ENCODE assay signal across 8 cellular contexts in genomic region chr5:80182802-80183645, GRCh38.
DNase-seq lines count a peak whose midpoint lies in the region; ATAC-seq and TF ChIP-seq lines count a peak whose summit lies in the region.

No MANE protein-coding gene starts in this region.

- intact Hi-C loops in right lobe of liver (cut with DNase I): no loop called here

- H3K27ac ChIP-seq in right lobe of liver: peak overlapping the region in 2 of 3 donors; percentile 46 to 75

- no peaks in the 10 kb centered on the region for H3K9me3 ChIP-seq in right lobe of liver

- H3K4me1 ChIP-seq in right lobe of liver: peaks cover 0 to 65% (median 19%) of the 10 kb centered on the region in 4 donors

- CTCF ChIA-PET in GM10248 (lab: Yijun Ruan, JAX): interaction anchor here (1.2 to 1.5 kb wide), 3 partner anchors 12 to 99 kb away, joined by 3 to 4 read pairs (median 3); no protein-coding TSS in a partner anchor

- no peaks in the 10 kb centered on the region for H3K27me3 ChIP-seq in right lobe of liver

- H3K4me3 Mint-ChIP-seq in activated T-helper 17 cell treated with anti-CD3 and anti-CD28 coated beads, Interleukin-2, amount 50 U/mL, for 72 hours: peak overlapping the region; percentile 97

- no peaks in the 10 kb centered on the region for H3K9me3 Mint-ChIP-seq in activated T-helper 17 cell treated with anti-CD3 and anti-CD28 coated beads, Interleukin-2, amount 50 U/mL, for 72 hours

- peak; percentile 33 for DNase-seq in stimulated activated CD4-positive, alpha-beta T cell treated with anti-CD3 and anti-CD28 coated beads, Interleukin-1b, Interleukin-23, amount 100 ng/mL, for 48 hours
- no peak for DNase-seq in stimulated activated CD4-positive, alpha-beta T cell treated with anti-CD3 and anti-CD28 coated beads, Interleukin-4, amount 100 ng/mL, for 1 hour
- DNase-seq in right lobe of liver (no peak), GM10248 (ENCODE audit: extremely low spot score) (no peak), mesenteric fat pad (ENCODE audit: low spot score) (no peak)

- H3K36me3 ChIP-seq in right lobe of liver: peaks cover 0 to 3% (median 0%) of the 10 kb centered on the region in 4 donors

- no peak for TF ChIP-seq POLR2A in right lobe of liver (IDR thresholded peaks at IDR 0.05)

- peaks cover 90% of the 10 kb centered on the region for H3K36me3 Mint-ChIP-seq in activated T-helper 17 cell treated with anti-CD3 and anti-CD28 coated beads, Interleukin-2, amount 50 U/mL, for 72 hours (ENCODE audit: low read depth)

- POLR2A ChIA-PET in GM10248 (lab: Yijun Ruan, JAX): no interaction called here

- peak; percentile 37 for ATAC-seq in activated T-helper 17 cell treated with anti-CD3 and anti-CD28 coated beads, Interleukin-2, amount 50 U/mL, for 72 hours (replicated peaks)
- ATAC-seq in right lobe of liver (no peak), GM21528 (IDR thresholded peaks at IDR 0.05; ENCODE audit: low FRiP score, unreplicated experiment) (no peak), GM21576 (IDR thresholded peaks at IDR 0.05; ENCODE audit: unreplicated experiment) (no peak)

- TF ChIP-seq CTCF in right lobe of liver (IDR thresholded peaks at IDR 0.05) (no peak), GM10248 (IDR thresholded peaks at IDR 0.05; ENCODE audit: control extremely low read depth, extremely low read depth, low read depth, missing control alignments) (no peak)

- H3K27me3 Mint-ChIP-seq in activated T-helper 17 cell treated with anti-CD3 and anti-CD28 coated beads, Interleukin-2, amount 50 U/mL, for 72 hours: no peaks in the 10 kb centered on the region

- no peak overlapping the region for H3K4me3 ChIP-seq in right lobe of liver

- WGBS in right lobe of liver (ENCODE audit: insufficient coverage, low coverage, low lambda C conversion rate, missing lambda C conversion rate): 54% methylated on average over 4 of the region's 7 CpGs

- H3K4me1 Mint-ChIP-seq in activated T-helper 17 cell treated with anti-CD3 and anti-CD28 coated beads, Interleukin-2, amount 50 U/mL, for 72 hours: peaks cover 59% of the 10 kb centered on the region

- H3K27ac Mint-ChIP-seq in activated T-helper 17 cell treated with anti-CD3 and anti-CD28 coated beads, Interleukin-2, amount 50 U/mL, for 72 hours: peak overlapping the region; percentile 94
